ENCODE assay signal across 1 cellular context in the genomic region with DNA sequence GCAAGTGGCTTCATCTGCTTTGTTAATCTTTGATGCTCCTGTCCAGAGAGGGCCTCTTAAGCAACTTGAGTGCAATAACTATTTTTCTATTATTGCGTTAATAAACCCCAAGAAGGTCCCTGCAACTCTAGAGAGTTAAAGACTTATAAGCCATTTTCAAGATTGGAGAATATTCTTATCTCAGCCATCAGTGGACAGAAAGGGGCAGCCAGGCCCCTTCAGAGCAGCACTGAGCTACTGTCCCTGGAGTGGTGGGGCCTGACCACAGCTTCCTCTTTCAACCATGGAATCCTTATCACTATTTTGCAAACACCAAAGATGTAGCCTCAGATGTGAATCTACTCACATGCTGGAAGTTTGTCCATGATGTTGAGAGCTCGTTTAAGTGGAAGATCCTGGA.
TF ChIP-seq lines count a peak whose summit lies in the region.

No MANE protein-coding gene starts in this region.

TF ChIP-seq in K562, 482 proteins besides CTCF, POLR2A, EP300 and RAD21 (continued from another document and continues in another):
- TF ChIP-seq, protein P1, sequence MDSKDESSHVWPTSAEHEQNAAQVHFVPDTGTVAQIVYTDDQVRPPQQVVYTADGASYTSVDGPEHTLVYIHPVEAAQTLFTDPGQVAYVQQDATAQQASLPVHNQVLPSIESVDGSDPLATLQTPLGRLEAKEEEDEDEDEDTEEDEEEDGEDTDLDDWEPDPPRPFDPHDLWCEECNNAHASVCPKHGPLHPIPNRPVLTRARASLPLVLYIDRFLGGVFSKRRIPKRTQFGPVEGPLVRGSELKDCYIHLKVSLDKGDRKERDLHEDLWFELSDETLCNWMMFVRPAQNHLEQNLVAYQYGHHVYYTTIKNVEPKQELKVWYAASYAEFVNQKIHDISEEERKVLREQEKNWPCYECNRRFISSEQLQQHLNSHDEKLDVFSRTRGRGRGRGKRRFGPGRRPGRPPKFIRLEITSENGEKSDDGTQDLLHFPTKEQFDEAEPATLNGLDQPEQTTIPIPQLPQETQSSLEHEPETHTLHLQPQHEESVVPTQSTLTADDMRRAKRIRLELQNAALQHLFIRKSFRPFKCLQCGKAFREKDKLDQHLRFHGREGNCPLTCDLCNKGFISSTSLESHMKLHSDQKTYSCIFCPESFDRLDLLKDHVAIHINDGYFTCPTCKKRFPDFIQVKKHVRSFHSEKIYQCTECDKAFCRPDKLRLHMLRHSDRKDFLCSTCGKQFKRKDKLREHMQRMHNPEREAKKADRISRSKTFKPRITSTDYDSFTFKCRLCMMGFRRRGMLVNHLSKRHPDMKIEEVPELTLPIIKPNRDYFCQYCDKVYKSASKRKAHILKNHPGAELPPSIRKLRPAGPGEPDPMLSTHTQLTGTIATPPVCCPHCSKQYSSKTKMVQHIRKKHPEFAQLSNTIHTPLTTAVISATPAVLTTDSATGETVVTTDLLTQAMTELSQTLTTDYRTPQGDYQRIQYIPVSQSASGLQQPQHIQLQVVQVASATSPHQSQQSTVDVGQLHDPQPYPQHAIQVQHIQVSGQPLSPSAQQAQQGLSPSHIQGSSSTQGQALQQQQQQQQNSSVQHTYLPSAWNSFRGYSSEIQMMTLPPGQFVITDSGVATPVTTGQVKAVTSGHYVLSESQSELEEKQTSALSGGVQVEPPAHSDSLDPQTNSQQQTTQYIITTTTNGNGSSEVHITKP (IDR thresholded peaks at IDR 0.05; ENCODE audit: partially characterized antibody): no peak
- peak; percentile 37; the same call in 1 of the 2 replicates for TF ChIP-seq FOXM1 (IDR thresholded peaks at IDR 0.05; ENCODE audit: low read depth)
- TF ChIP-seq FOXM1 (CRISPR knock-in tag; IDR thresholded peaks at IDR 0.05; ENCODE audit: low read depth): no peak
- TF ChIP-seq LCOR (CRISPR knock-in tag; IDR thresholded peaks at IDR 0.05): peak; percentile 66; the same call in 1 of the 2 replicates
- TF ChIP-seq FOXJ2 (tag; IDR thresholded peaks at IDR 0.05): 0 out of 2 replicates have a peak, but pooled peaks have one; percentile 26
- TF ChIP-seq MTA1 (IDR thresholded peaks at IDR 0.05; ENCODE audit: borderline replicate concordance): peak; percentile 63; the same call in 1 of the 2 replicates
- no peak for TF ChIP-seq XRCC4 (IDR thresholded peaks at IDR 0.05; ENCODE audit: extremely low read depth, insufficient read depth, insufficient read length)
- TF ChIP-seq RBM14 (IDR thresholded peaks at IDR 0.05; ENCODE audit: borderline replicate concordance, insufficient read depth, low read depth, low read length): no peak
- TF ChIP-seq GABPB1 (CRISPR knock-in tag; IDR thresholded peaks at IDR 0.05): no peak
- TF ChIP-seq RHOXF2B (CRISPR knock-in tag; conservative IDR thresholded peaks at IDR 0.05): 0 out of 2 replicates have a peak, but pooled peaks have one; percentile 0
- 0 out of 4 replicates have a peak, but pooled peaks of 1 of the 2 experiments have one; percentile 6 for TF ChIP-seq FOXA3 (CRISPR knock-in tag; conservative IDR thresholded peaks at IDR 0.05 in 1 of 2, IDR thresholded peaks at IDR 0.05 in 1 of 2)
- TF ChIP-seq TOE1 (IDR thresholded peaks at IDR 0.05; ENCODE audit: borderline replicate concordance): no peak
- TF ChIP-seq TOE1 (CRISPR knock-in tag; IDR thresholded peaks at IDR 0.05; ENCODE audit: borderline replicate concordance, low read depth): no peak
- TF ChIP-seq MAFG (tag; conservative IDR thresholded peaks at IDR 0.05): no peak
- TF ChIP-seq ZNF589 (CRISPR knock-in tag; IDR thresholded peaks at IDR 0.05; ENCODE audit: low read depth): peak; percentile 84; the same call in 1 of the 2 replicates
- TF ChIP-seq, protein P2, sequence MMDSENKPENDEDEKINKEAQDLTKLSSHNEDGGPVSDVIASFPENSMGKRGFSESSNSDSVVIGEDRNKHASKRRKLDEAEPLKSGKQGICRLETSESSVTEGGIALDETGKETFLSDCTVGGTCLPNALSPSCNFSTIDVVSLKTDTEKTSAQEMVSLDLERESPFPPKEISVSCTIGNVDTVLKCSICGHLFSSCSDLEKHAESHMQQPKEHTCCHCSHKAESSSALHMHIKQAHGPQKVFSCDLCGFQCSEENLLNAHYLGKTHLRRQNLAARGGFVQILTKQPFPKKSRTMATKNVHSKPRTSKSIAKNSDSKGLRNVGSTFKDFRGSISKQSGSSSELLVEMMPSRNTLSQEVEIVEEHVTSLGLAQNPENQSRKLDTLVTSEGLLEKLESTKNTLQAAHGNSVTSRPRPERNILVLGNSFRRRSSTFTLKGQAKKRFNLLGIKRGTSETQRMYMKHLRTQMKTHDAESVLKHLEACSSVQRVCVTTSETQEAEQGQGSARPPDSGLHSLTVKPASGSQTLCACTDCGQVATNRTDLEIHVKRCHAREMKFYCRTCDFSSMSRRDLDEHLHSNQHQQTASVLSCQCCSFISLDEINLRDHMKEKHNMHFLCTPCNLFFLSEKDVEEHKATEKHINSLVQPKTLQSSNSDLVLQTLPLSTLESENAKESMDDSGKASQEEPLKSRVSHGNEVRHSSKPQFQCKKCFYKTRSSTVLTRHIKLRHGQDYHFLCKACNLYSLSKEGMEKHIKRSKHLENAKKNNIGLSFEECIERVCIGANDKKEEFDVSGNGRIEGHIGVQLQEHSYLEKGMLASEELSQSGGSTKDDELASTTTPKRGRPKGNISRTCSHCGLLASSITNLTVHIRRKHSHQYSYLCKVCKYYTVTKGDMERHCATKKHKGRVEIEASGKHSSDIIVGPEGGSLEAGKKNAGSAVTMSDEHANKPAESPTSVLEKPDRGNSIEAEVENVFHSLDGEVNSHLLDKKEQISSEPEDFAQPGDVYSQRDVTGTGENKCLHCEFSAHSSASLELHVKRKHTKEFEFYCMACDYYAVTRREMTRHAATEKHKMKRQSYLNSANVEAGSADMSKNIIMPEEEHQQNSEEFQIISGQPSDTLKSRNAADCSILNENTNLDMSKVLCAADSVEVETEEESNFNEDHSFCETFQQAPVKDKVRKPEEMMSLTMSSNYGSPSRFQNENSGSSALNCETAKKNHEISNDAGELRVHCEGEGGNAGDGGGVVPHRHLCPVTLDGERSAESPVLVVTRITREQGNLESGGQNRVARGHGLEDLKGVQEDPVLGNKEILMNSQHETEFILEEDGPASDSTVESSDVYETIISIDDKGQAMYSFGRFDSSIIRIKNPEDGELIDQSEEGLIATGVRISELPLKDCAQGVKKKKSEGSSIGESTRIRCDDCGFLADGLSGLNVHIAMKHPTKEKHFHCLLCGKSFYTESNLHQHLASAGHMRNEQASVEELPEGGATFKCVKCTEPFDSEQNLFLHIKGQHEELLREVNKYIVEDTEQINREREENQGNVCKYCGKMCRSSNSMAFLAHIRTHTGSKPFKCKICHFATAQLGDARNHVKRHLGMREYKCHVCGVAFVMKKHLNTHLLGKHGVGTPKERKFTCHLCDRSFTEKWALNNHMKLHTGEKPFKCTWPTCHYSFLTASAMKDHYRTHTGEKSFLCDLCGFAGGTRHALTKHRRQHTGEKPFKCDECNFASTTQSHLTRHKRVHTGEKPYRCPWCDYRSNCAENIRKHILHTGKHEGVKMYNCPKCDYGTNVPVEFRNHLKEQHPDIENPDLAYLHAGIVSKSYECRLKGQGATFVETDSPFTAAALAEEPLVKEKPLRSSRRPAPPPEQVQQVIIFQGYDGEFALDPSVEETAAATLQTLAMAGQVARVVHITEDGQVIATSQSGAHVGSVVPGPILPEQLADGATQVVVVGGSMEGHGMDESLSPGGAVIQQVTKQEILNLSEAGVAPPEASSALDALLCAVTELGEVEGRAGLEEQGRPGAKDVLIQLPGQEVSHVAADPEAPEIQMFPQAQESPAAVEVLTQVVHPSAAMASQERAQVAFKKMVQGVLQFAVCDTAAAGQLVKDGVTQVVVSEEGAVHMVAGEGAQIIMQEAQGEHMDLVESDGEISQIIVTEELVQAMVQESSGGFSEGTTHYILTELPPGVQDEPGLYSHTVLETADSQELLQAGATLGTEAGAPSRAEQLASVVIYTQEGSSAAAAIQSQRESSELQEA (IDR thresholded peaks at IDR 0.05; ENCODE audit: low read depth): no peak
- TF ChIP-seq RCOR1 (IDR thresholded peaks at IDR 0.05; ENCODE audit: borderline replicate concordance in 1 of 2, low read depth in 2 of 2, low read length in 2 of 2): peak in 1 of 2 experiments; percentile 81; a peak in 2 of 4 replicates
- TF ChIP-seq, protein P3, sequence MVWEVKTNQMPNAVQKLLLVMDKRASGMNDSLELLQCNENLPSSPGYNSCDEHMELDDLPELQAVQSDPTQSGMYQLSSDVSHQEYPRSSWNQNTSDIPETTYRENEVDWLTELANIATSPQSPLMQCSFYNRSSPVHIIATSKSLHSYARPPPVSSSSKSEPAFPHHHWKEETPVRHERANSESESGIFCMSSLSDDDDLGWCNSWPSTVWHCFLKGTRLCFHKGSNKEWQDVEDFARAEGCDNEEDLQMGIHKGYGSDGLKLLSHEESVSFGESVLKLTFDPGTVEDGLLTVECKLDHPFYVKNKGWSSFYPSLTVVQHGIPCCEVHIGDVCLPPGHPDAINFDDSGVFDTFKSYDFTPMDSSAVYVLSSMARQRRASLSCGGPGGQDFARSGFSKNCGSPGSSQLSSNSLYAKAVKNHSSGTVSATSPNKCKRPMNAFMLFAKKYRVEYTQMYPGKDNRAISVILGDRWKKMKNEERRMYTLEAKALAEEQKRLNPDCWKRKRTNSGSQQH (CRISPR knock-in tag; IDR thresholded peaks at IDR 0.05): no peak
- no peak for TF ChIP-seq SAP30 (IDR thresholded peaks at IDR 0.05; ENCODE audit: borderline replicate concordance, insufficient read depth, low read depth, low read length, poor library complexity, severe bottlenecking)
- TF ChIP-seq SLC30A9 (CRISPR knock-in tag; IDR thresholded peaks at IDR 0.05): no peak
- TF ChIP-seq ZNF41 (CRISPR knock-in tag; conservative IDR thresholded peaks at IDR 0.05): 0 out of 2 replicates have a peak, but pooled peaks have one; percentile 25
- TF ChIP-seq NFE2 (IDR thresholded peaks at IDR 0.05; ENCODE audit: low read depth): peak; percentile 16; the same call in 1 of the 2 replicates
- no peak for TF ChIP-seq LARP7 (IDR thresholded peaks at IDR 0.05)
- no peak for TF ChIP-seq HNRNPH1 (optimal IDR thresholded peaks at IDR 0.05; ENCODE audit: low read depth, low read length)
- TF ChIP-seq MBD2 (IDR thresholded peaks at IDR 0.05; ENCODE audit: borderline replicate concordance, low read depth): 0 out of 2 replicates have a peak, but pooled peaks have one; percentile 55
- TF ChIP-seq, protein P4, sequence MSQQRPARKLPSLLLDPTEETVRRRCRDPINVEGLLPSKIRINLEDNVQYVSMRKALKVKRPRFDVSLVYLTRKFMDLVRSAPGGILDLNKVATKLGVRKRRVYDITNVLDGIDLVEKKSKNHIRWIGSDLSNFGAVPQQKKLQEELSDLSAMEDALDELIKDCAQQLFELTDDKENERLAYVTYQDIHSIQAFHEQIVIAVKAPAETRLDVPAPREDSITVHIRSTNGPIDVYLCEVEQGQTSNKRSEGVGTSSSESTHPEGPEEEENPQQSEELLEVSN (IDR thresholded peaks at IDR 0.05; ENCODE audit: borderline replicate concordance in 1 of 2, extremely low read depth in 1 of 2, insufficient read depth in 1 of 2, insufficient read length in 1 of 2, low read depth in 1 of 2, low read length in 1 of 2, poor library complexity in 1 of 2, severe bottlenecking in 1 of 2): no peak
- TF ChIP-seq DDX20 (tag; IDR thresholded peaks at IDR 0.05; ENCODE audit: low read depth): peak; percentile 36; the same call in 1 of the 2 replicates
- TF ChIP-seq, protein P5, sequence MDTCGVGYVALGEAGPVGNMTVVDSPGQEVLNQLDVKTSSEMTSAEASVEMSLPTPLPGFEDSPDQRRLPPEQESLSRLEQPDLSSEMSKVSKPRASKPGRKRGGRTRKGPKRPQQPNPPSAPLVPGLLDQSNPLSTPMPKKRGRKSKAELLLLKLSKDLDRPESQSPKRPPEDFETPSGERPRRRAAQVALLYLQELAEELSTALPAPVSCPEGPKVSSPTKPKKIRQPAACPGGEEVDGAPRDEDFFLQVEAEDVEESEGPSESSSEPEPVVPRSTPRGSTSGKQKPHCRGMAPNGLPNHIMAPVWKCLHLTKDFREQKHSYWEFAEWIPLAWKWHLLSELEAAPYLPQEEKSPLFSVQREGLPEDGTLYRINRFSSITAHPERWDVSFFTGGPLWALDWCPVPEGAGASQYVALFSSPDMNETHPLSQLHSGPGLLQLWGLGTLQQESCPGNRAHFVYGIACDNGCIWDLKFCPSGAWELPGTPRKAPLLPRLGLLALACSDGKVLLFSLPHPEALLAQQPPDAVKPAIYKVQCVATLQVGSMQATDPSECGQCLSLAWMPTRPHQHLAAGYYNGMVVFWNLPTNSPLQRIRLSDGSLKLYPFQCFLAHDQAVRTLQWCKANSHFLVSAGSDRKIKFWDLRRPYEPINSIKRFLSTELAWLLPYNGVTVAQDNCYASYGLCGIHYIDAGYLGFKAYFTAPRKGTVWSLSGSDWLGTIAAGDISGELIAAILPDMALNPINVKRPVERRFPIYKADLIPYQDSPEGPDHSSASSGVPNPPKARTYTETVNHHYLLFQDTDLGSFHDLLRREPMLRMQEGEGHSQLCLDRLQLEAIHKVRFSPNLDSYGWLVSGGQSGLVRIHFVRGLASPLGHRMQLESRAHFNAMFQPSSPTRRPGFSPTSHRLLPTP (IDR thresholded peaks at IDR 0.05; ENCODE audit: borderline replicate concordance, extremely low read depth, insufficient read length): no peak
- TF ChIP-seq DPF2 (IDR thresholded peaks at IDR 0.05): peak; percentile 39; the same call in 1 of the 2 replicates
- TF ChIP-seq SOX6 (IDR thresholded peaks at IDR 0.05): peak; percentile 86
- peak; percentile 27; the same call in 1 of the 2 replicates for TF ChIP-seq ATF7 (IDR thresholded peaks at IDR 0.05)
- TF ChIP-seq NCOR1 (IDR thresholded peaks at IDR 0.05): peak; percentile 38; the same call in 1 of the 2 replicates
- peak; percentile 33 for TF ChIP-seq CBFA2T2 (conservative IDR thresholded peaks at IDR 0.05)
